20 cellular contexts compared by ENCODE assay signal in the genomic region with DNA sequence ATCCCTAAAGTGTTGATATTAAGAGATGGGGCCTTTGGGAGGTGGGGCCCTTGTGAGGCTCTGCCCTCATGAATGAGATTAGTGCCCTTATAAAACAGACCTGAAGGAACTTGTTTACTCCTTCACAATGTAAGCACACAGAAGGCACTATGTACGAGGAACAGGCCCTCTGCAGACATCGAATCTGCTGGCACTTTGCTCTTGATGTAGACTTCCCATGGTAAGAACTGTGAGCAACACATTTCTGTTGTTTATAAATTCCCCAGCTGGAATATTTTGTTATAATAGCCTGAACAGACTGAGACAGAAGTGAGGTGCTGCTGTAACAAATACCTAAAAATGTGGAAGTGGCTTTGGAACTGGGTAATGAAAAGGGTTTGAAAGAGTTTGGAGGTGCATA.
DNase-seq lines count a peak whose midpoint lies in the region; ATAC-seq and TF ChIP-seq lines count a peak whose summit lies in the region.
"Had no signal": no experiment of that assay in that cellular context is flagged by ENCODE, and none has a peak within 500 bp of the region (broad histone marks: within the 10 kb centered on the region; RNA-seq: fewer than 3 reads in every experiment).

No MANE protein-coding gene starts in this region.

- H3K4me2 ChIP-seq in smooth muscle cell = peak overlapping the region; percentile 68

- H2AFZ ChIP-seq in smooth muscle cell (ENCODE audit: low read depth) = peak overlapping the region; percentile 62

- CTCF ChIA-PET in Panc1 (lab: Charles Lee) = no interaction called here

- in situ Hi-C loops in Panc1 (cut with HindIII; ENCODE audit: low pct_unique_long_range_greater_than_20kb, low sequenced_read_pairs) = no loop called here

- no TSS peak for BruUV-seq in Panc1 (replicated peaks; lab: Mats Ljungman, UMichigan)

- 63% methylated on average over 2 of the region's 2 CpGs for WGBS in smooth muscle cell (ENCODE audit: low lambda C conversion rate)

- H3K79me2 ChIP-seq in smooth muscle cell (ENCODE audit: low read depth) = no peaks in the 10 kb centered on the region

- no peaks in the 10 kb centered on the region for H3K9me3 ChIP-seq in Panc1 (ENCODE audit: control insufficient read depth, insufficient read depth, low read depth, low read length)
- H3K9me3 ChIP-seq in smooth muscle cell (replicated peaks; ENCODE audit: low read depth) = no peaks in the 10 kb centered on the region

- H3K36me3 ChIP-seq in Panc1 (ENCODE audit: control insufficient read depth, insufficient read depth, low read length) = no peaks in the 10 kb centered on the region
- no peaks in the 10 kb centered on the region for H3K36me3 ChIP-seq in smooth muscle cell (ENCODE audit: low read depth)

- H3K4me3 ChIP-seq in Panc1 (ENCODE audit: low read depth in 2 of 2, low read length in 2 of 2) (no peak overlapping the region), fibroblast of villous mesenchyme (ENCODE audit: low read depth, low read length) (no peak overlapping the region), smooth muscle cell (no peak overlapping the region)

- ATAC-seq in Panc1 = no peak
- ATAC-seq in left lobe of liver = no peak

- peaks cover 5% of the 10 kb centered on the region for H3F3A ChIP-seq in smooth muscle cell (ENCODE audit: low read depth)

- TF ChIP-seq CTCF in Panc1 (IDR thresholded peaks at IDR 0.05) = no peak
- no peak for TF ChIP-seq CTCF in fibroblast of villous mesenchyme (IDR thresholded peaks at IDR 0.05; ENCODE audit: insufficient read depth, low read depth, low read length)
- no peak for TF ChIP-seq CTCF in smooth muscle cell (IDR thresholded peaks at IDR 0.05; ENCODE audit: borderline replicate concordance, insufficient read depth, poor library complexity, severe bottlenecking)

- DNase-seq in HCEC 1CT (peak; percentile 31), Panc1 (ENCODE audit: low read depth, low spot score) (no peak), fibroblast of villous mesenchyme (ENCODE audit: low read depth) (peak; percentile 62), smooth muscle cell (lab: John Stamatoyannopoulos, UW; ENCODE audit: unreplicated experiment) (no peak), left lobe of liver (ENCODE audit: low spot score) (no peak), NCI-H226 (no peak), putamen (ENCODE audit: low spot score) (no peak), iPS-NIHi11 (ENCODE audit: low spot score) (no peak)
- DNase-seq: ACHN, AML-193, DMS79, H7, KBM-7, MV-4-11, NCI-H1694 treated with DMSO at 0.1 percent for 48 hours, NCI-H510A, NCI-H748 treated with DMSO at 0.1 percent for 48 hours, RPMI8226, SIG-M5 had no signal

- peak overlapping the region; percentile 9; the same call in 1 of the 2 replicates for H3K27ac ChIP-seq in Panc1 (ENCODE audit: low read length)
- peak overlapping the region; percentile 86 for H3K27ac ChIP-seq in smooth muscle cell (ENCODE audit: low read depth)
- H3K27ac ChIP-seq: C4-2B had no signal

- intact Hi-C loops in Panc1 (cut with micrococcal nuclease; ENCODE audit: unreplicated experiment) = no loop called here

- no peaks in the 10 kb centered on the region for H3K27me3 ChIP-seq in Panc1 (ENCODE audit: control insufficient read depth, insufficient read depth, low read length)
- H3K27me3 ChIP-seq in smooth muscle cell (ENCODE audit: low read depth) = no peaks in the 10 kb centered on the region

- no peaks in the 10 kb centered on the region for H4K20me1 ChIP-seq in smooth muscle cell (ENCODE audit: low read depth)

- POLR2A ChIA-PET in Panc1 (lab: Charles Lee) = no interaction called here

- peak overlapping the region; percentile 45 for H3K9ac ChIP-seq in smooth muscle cell (ENCODE audit: low read depth)

- H3K4me1 ChIP-seq in Panc1 (ENCODE audit: control insufficient read depth, insufficient read depth, low read length) = no peaks in the 10 kb centered on the region
- peaks cover 9% of the 10 kb centered on the region for H3K4me1 ChIP-seq in smooth muscle cell (ENCODE audit: low read depth)

Comparison
In these comparisons a context has a peak if more than half of its experiments do, and no peak if none do; other contexts are left out.
1. DNase-seq: peak in HCEC 1CT (single experiment) and fibroblast of villous mesenchyme (single experiment); none in Panc1 (single experiment), smooth muscle cell (single experiment), left lobe of liver (single experiment), NCI-H226 (single experiment), putamen (single experiment) and iPS-NIHi11 (single experiment).